Comparison of ENCODE assay signal across 32 cellular contexts in genomic region chr19:35498984-35499383, GRCh38. TPM values are rescaled to one million over a fixed set of nuclear protein-coding genes. Genes with fewer than 3 reads are reported as not detected.
"Had no signal": no experiment of that assay in that cellular context is flagged by ENCODE, and none has a peak within 500 bp of the region (broad histone marks: within the 10 kb centered on the region; RNA-seq: fewer than 3 reads in every experiment).

No MANE protein-coding gene starts in this region.

- H3K27ac ChIP-seq: ascending aorta, breast epithelium, coronary artery, dorsolateral prefrontal cortex, esophagus muscularis mucosa, foreskin keratinocyte, gastrocnemius medialis, heart left ventricle had no signal

- DNase-seq: activated CD4-positive, alpha-beta memory T cell treated with anti-CD3 and anti-CD28 coated beads for 36 hours; activated CD4-positive, alpha-beta T cell treated with anti-CD3 and anti-CD28 coated beads for 36 hours; activated CD4-positive, alpha-beta T cell treated with anti-CD3 and anti-CD28 coated beads, Interleukin-2, amount 10 ng/mL, durations not matched to agents 24 days and 14 days; activated CD4-positive, CD25-positive, alpha-beta regulatory T cell; activated CD4-positive, CD25-positive, alpha-beta regulatory T cell treated with anti-CD3 and anti-CD28 coated beads, Interleukin-2, amount 50 U/mL, for 72 hours; activated CD8-positive, alpha-beta memory T cell treated with anti-CD3 and anti-CD28 coated beads, Interleukin-2, amount 10 ng/mL, durations not matched to agents 7 days and 5 days; activated CD8-positive, alpha-beta memory T cell treated with anti-CD3 and anti-CD28 coated beads, Interleukin-2, amount 50 U/mL, for 4 hours; activated CD8-positive, alpha-beta T cell treated with anti-CD3 and anti-CD28 coated beads, Interleukin-2, amount 10 ng/mL, durations not matched to agents 7 days and 5 days; activated gamma-delta T cell; activated naive CD4-positive, alpha-beta T cell; activated naive CD4-positive, alpha-beta T cell treated with anti-CD3 and anti-CD28 coated beads, Interleukin-2, amount 10 ng/mL, durations not matched to agents 7 days and 5 days; activated naive CD8-positive, alpha-beta T cell treated with anti-CD3 and anti-CD28 coated beads, Interleukin-2, amount 10 ng/mL, durations not matched to agents 7 days and 5 days; activated T-cell treated with anti-CD3 and anti-CD28 coated beads, Interleukin-2, amount 50 U/mL, for 24 hours; activated T-cell treated with anti-CD3 and anti-CD28 coated beads, Interleukin-2, amount 50 U/mL, for 72 hours; dorsolateral prefrontal cortex; effector memory CD4-positive, alpha-beta T cell; endodermal cell; erythroblast; foreskin keratinocyte; gastrocnemius medialis; glutamatergic neuron; heart left ventricle; T-helper 2 cell had no signal

- H3K36me3 ChIP-seq: breast epithelium, esophagus muscularis mucosa, gastrocnemius medialis, heart left ventricle had no signal

- H3K4me3 ChIP-seq: ascending aorta, breast epithelium, coronary artery, dorsolateral prefrontal cortex, esophagus muscularis mucosa, gastrocnemius medialis, heart left ventricle had no signal

- H3K4me1 ChIP-seq: ascending aorta, breast epithelium had no signal

- H3K9me3 ChIP-seq: ascending aorta, breast epithelium, esophagus muscularis mucosa, gastrocnemius medialis, heart left ventricle had no signal

- H3K27me3 ChIP-seq: ascending aorta, breast epithelium had no signal

- ATAC-seq: activated CD4-positive, alpha-beta T cell treated with anti-CD3 and anti-CD28 coated beads for 36 hours; activated CD8-positive, alpha-beta memory T cell treated with anti-CD3 and anti-CD28 coated beads, Interleukin-2, amount 10 ng/mL, durations not matched to agents 7 days and 5 days; activated CD8-positive, alpha-beta T cell treated with anti-CD3 and anti-CD28 coated beads, Interleukin-2, amount 10 ng/mL, durations not matched to agents 7 days and 5 days; activated naive CD4-positive, alpha-beta T cell treated with anti-CD3 and anti-CD28 coated beads, Interleukin-2, amount 50 U/mL, for 72 hours; activated T-cell treated with anti-CD3 and anti-CD28 coated beads, Interleukin-2, amount 50 U/mL, for 72 hours; foreskin keratinocyte; gastrocnemius medialis; heart left ventricle had no signal

RNA-seq across cellular contexts. Expression of gene KRTDAP, which starts 8.7 kb away (rescaled TPM):
- total RNA-seq: activated CD4-positive, alpha-beta memory T cell treated with anti-CD3 and anti-CD28 coated beads for 36 hours; activated CD4-positive, alpha-beta T cell treated with anti-CD3 and anti-CD28 coated beads for 36 hours; activated CD4-positive, alpha-beta T cell treated with anti-CD3 and anti-CD28 coated beads, Interleukin-2, amount 10 ng/mL, durations not matched to agents 24 days and 14 days; activated CD8-positive, alpha-beta memory T cell treated with anti-CD3 and anti-CD28 coated beads for 36 hours; activated CD8-positive, alpha-beta memory T cell treated with anti-CD3 and anti-CD28 coated beads, Interleukin-2, amount 10 ng/mL, durations not matched to agents 7 days and 5 days; activated CD8-positive, alpha-beta T cell treated with anti-CD3 and anti-CD28 coated beads, Interleukin-2, amount 10 ng/mL, durations not matched to agents 7 days and 5 days; activated naive CD4-positive, alpha-beta T cell treated with anti-CD3 and anti-CD28 coated beads, Interleukin-2, amount 50 U/mL, for 72 hours; activated naive CD8-positive, alpha-beta T cell treated with anti-CD3 and anti-CD28 coated beads, Interleukin-2, amount 10 ng/mL, durations not matched to agents 7 days and 5 days; activated T-cell treated with anti-CD3 and anti-CD28 coated beads, Interleukin-2, amount 50 U/mL, for 72 hours; ascending aorta; breast epithelium; cardiac septum; cerebellum; esophagus muscularis mucosa; gastrocnemius medialis; heart left ventricle; T-helper 1 cell treated with Interleukin-12 subunit alpha and Interleukin-12 subunit beta and Interleukin-4 antibody, amounts not matched to agents 30 ng/mL and 1 ng/mL, for 36 hours had no signal
- polyA plus RNA-seq: heart left ventricle had no signal

RNA-seq across cellular contexts. Expression of gene DMKN, which starts 14.5 kb away (rescaled TPM):
- total RNA-seq: activated CD4-positive, alpha-beta T cell treated with anti-CD3 and anti-CD28 coated beads, Interleukin-2, amount 10 ng/mL, durations not matched to agents 24 days and 14 days; activated CD8-positive, alpha-beta memory T cell treated with anti-CD3 and anti-CD28 coated beads, Interleukin-2, amount 10 ng/mL, durations not matched to agents 7 days and 5 days; activated CD8-positive, alpha-beta T cell treated with anti-CD3 and anti-CD28 coated beads, Interleukin-2, amount 10 ng/mL, durations not matched to agents 7 days and 5 days; T-helper 1 cell treated with Interleukin-12 subunit alpha and Interleukin-12 subunit beta and Interleukin-4 antibody, amounts not matched to agents 30 ng/mL and 1 ng/mL, for 36 hours had no signal

RNA-seq across cellular contexts. Expression of gene SBSN, which starts 29.1 kb away (rescaled TPM):
- total RNA-seq: activated CD4-positive, alpha-beta T cell treated with anti-CD3 and anti-CD28 coated beads for 36 hours; activated CD4-positive, alpha-beta T cell treated with anti-CD3 and anti-CD28 coated beads, Interleukin-2, amount 10 ng/mL, durations not matched to agents 24 days and 14 days; activated CD8-positive, alpha-beta memory T cell treated with anti-CD3 and anti-CD28 coated beads for 36 hours; activated CD8-positive, alpha-beta memory T cell treated with anti-CD3 and anti-CD28 coated beads, Interleukin-2, amount 10 ng/mL, durations not matched to agents 7 days and 5 days; activated CD8-positive, alpha-beta T cell treated with anti-CD3 and anti-CD28 coated beads, Interleukin-2, amount 10 ng/mL, durations not matched to agents 7 days and 5 days; activated naive CD4-positive, alpha-beta T cell treated with anti-CD3 and anti-CD28 coated beads, Interleukin-2, amount 50 U/mL, for 72 hours; activated naive CD8-positive, alpha-beta T cell treated with anti-CD3 and anti-CD28 coated beads, Interleukin-2, amount 10 ng/mL, durations not matched to agents 7 days and 5 days; ascending aorta; breast epithelium; cardiac septum; cerebellum; endodermal cell; esophagus muscularis mucosa; gastrocnemius medialis; heart left ventricle; T-helper 1 cell treated with Interleukin-12 subunit alpha and Interleukin-12 subunit beta and Interleukin-4 antibody, amounts not matched to agents 30 ng/mL and 1 ng/mL, for 36 hours had no signal
- polyA plus RNA-seq: heart left ventricle had no signal

RNA-seq across cellular contexts. Expression of gene GAPDHS, which starts 34.3 kb away (rescaled TPM):
- total RNA-seq: activated CD4-positive, alpha-beta memory T cell treated with anti-CD3 and anti-CD28 coated beads for 36 hours; activated CD4-positive, alpha-beta T cell treated with anti-CD3 and anti-CD28 coated beads for 36 hours; activated CD4-positive, alpha-beta T cell treated with anti-CD3 and anti-CD28 coated beads, Interleukin-2, amount 10 ng/mL, durations not matched to agents 24 days and 14 days; activated CD8-positive, alpha-beta memory T cell treated with anti-CD3 and anti-CD28 coated beads for 36 hours; activated CD8-positive, alpha-beta memory T cell treated with anti-CD3 and anti-CD28 coated beads, Interleukin-2, amount 10 ng/mL, durations not matched to agents 7 days and 5 days; activated CD8-positive, alpha-beta T cell treated with anti-CD3 and anti-CD28 coated beads, Interleukin-2, amount 10 ng/mL, durations not matched to agents 7 days and 5 days; activated naive CD4-positive, alpha-beta T cell treated with anti-CD3 and anti-CD28 coated beads, Interleukin-2, amount 50 U/mL, for 72 hours; activated naive CD8-positive, alpha-beta T cell treated with anti-CD3 and anti-CD28 coated beads, Interleukin-2, amount 10 ng/mL, durations not matched to agents 7 days and 5 days; activated T-cell treated with anti-CD3 and anti-CD28 coated beads, Interleukin-2, amount 50 U/mL, for 72 hours; ascending aorta; breast epithelium; cardiac septum; cerebellum; endodermal cell; esophagus muscularis mucosa; foreskin keratinocyte; gastrocnemius medialis; heart left ventricle; T-helper 1 cell treated with Interleukin-12 subunit alpha and Interleukin-12 subunit beta and Interleukin-4 antibody, amounts not matched to agents 30 ng/mL and 1 ng/mL, for 36 hours had no signal
- polyA plus RNA-seq: foreskin keratinocyte, heart left ventricle had no signal
